1 cellular context compared by ENCODE assay signal in the genomic region with DNA sequence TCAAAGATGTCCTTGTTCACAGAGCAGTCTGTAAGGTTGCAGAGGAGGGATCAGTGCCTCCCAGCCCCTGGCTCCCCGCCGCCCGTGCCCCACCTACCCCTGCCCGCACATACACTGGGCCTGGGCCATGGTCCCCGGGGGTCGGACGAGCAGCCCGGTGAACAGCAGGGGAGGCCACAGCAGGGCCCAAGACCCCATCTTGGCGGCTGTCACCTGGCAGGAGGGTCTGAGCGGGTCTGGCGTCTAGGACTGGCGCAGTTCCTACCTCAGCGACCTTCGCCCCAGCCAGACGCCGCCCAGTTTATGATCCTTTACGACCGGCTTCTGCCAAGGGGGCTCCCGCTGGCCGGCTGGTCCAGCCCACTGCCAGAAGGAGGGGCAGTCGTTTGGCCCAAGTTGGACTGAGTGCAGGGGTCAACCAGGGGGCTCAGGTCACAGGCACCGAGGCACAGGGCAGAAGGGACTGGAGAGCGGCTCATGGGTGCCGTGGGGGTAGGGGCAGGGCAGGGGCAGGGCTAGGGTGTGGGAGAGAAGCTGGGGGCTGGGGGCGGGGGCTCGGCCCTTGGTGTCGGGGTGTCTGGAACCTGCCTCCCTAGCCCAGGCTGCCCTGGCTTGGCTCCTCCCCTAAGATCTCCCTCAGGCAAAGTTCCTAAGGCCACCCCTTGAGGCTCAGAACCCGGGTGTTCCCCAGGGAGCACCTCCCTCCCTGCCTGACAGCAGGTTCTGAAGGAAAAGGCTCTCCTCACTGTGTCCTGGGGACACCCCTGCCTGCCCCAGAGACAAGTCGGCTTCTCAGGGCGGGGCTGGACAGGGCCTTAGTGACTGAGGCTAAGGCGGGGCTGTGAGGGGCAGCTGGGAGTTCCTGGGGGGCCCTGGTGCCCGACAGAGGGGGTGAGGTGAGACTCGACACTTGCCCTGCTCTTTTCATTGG.
TF ChIP-seq lines count a peak whose summit lies in the region.

CDHR5 (minus strand) TSS at position 251 of the 931 bp plus-strand sequence; CDS start at position 198, 53 bp downstream.

TF ChIP-seq in HepG2, 621 proteins besides CTCF, POLR2A, EP300 and RAD21 (continued from another document and continues in another):
- TF ChIP-seq NFYB (CRISPR knock-in tag; IDR thresholded peaks at IDR 0.05) (no peak), ZBTB38 (CRISPR knock-in tag; IDR thresholded peaks at IDR 0.05) (0 out of 2 replicates have a peak, but pooled peaks have one; percentile 4), MBD4 (IDR thresholded peaks at IDR 0.05; ENCODE audit: borderline replicate concordance, low read length) (no peak), CERS6 (CRISPR knock-in tag; IDR thresholded peaks at IDR 0.05) (no peak), ZNF383 (CRISPR knock-in tag; IDR thresholded peaks at IDR 0.05; ENCODE audit: borderline replicate concordance) (no peak), NONO (IDR thresholded peaks at IDR 0.05) (no peak), NONO (CRISPR knock-in tag; conservative IDR thresholded peaks at IDR 0.05) (peak; percentile 48; the same call in 1 of the 2 replicates), U2AF2 (IDR thresholded peaks at IDR 0.05; ENCODE audit: low read depth, low read length) (no peak), TGIF2 (CRISPR knock-in tag; IDR thresholded peaks at IDR 0.05) (no peak), ATF5 (CRISPR knock-in tag; IDR thresholded peaks at IDR 0.05; ENCODE audit: low read depth) (no peak), HNF4G (IDR thresholded peaks at IDR 0.05; ENCODE audit: borderline replicate concordance, low read depth, low read length) (peak; percentile 82), HNF4G (CRISPR knock-in tag; IDR thresholded peaks at IDR 0.05; ENCODE audit: borderline replicate concordance, low read depth) (no peak; the same call in 1 of the 2 replicates), RFX3 (CRISPR knock-in tag; IDR thresholded peaks at IDR 0.05) (no peak), HNRNPK (IDR thresholded peaks at IDR 0.05; ENCODE audit: low read depth, low read length, poor library complexity, severe bottlenecking) (peak; percentile 10), ZMYM2 (CRISPR knock-in tag; IDR thresholded peaks at IDR 0.05) (no peak), FOXP1 (IDR thresholded peaks at IDR 0.05) (no peak), FOXP1 (CRISPR knock-in tag; IDR thresholded peaks at IDR 0.05) (no peak), SAP130 (CRISPR knock-in tag; IDR thresholded peaks at IDR 0.05; ENCODE audit: low read depth) (peak; percentile 42), AKAP8 (CRISPR knock-in tag; IDR thresholded peaks at IDR 0.05) (peak; percentile 99), POLR2G (IDR thresholded peaks at IDR 0.05; ENCODE audit: low read depth, low read length) (peak; percentile 52), REPIN1 (CRISPR knock-in tag; IDR thresholded peaks at IDR 0.05; ENCODE audit: borderline replicate concordance, low read depth) (0 out of 2 replicates have a peak, but pooled peaks have one; percentile 10), NR2C2 (CRISPR knock-in tag; IDR thresholded peaks at IDR 0.05; ENCODE audit: borderline replicate concordance) (peak; percentile 67), ZFP91 (CRISPR knock-in tag; IDR thresholded peaks at IDR 0.05; ENCODE audit: borderline replicate concordance) (peak; percentile 15; the same call in 1 of the 2 replicates), ZNF333 (CRISPR knock-in tag; IDR thresholded peaks at IDR 0.05; ENCODE audit: borderline replicate concordance) (no peak), NFIC (IDR thresholded peaks at IDR 0.05; ENCODE audit: low read length) (no peak), MAZ (IDR thresholded peaks at IDR 0.05; ENCODE audit: borderline replicate concordance, low read depth, low read length) (no peak), MAZ (CRISPR knock-in tag; IDR thresholded peaks at IDR 0.05; ENCODE audit: low read depth) (0 out of 2 replicates have a peak, but pooled peaks have one; percentile 38), ZBTB7A (CRISPR knock-in tag; IDR thresholded peaks at IDR 0.05) (peak; percentile 77; the same call in 1 of the 2 replicates), HNRNPL (IDR thresholded peaks at IDR 0.05; ENCODE audit: low read depth, low read length) (peak; percentile 65; the same call in 1 of the 2 replicates), RNF2 (conservative IDR thresholded peaks at IDR 0.05; ENCODE audit: low read depth) (no peak), ZNF704 (CRISPR knock-in tag; IDR thresholded peaks at IDR 0.05; ENCODE audit: borderline replicate concordance) (no peak), RXRA (CRISPR knock-in tag; IDR thresholded peaks at IDR 0.05) (0 out of 2 replicates have a peak, but pooled peaks have one; percentile 36), ZSCAN21 (CRISPR knock-in tag; IDR thresholded peaks at IDR 0.05; ENCODE audit: borderline replicate concordance) (0 out of 2 replicates have a peak, but pooled peaks have one; percentile 61), ZNF567 (CRISPR knock-in tag; IDR thresholded peaks at IDR 0.05; ENCODE audit: borderline replicate concordance) (no peak), AHDC1 (CRISPR knock-in tag; IDR thresholded peaks at IDR 0.05; ENCODE audit: borderline replicate concordance) (no peak)
- TF ChIP-seq, protein P1, sequence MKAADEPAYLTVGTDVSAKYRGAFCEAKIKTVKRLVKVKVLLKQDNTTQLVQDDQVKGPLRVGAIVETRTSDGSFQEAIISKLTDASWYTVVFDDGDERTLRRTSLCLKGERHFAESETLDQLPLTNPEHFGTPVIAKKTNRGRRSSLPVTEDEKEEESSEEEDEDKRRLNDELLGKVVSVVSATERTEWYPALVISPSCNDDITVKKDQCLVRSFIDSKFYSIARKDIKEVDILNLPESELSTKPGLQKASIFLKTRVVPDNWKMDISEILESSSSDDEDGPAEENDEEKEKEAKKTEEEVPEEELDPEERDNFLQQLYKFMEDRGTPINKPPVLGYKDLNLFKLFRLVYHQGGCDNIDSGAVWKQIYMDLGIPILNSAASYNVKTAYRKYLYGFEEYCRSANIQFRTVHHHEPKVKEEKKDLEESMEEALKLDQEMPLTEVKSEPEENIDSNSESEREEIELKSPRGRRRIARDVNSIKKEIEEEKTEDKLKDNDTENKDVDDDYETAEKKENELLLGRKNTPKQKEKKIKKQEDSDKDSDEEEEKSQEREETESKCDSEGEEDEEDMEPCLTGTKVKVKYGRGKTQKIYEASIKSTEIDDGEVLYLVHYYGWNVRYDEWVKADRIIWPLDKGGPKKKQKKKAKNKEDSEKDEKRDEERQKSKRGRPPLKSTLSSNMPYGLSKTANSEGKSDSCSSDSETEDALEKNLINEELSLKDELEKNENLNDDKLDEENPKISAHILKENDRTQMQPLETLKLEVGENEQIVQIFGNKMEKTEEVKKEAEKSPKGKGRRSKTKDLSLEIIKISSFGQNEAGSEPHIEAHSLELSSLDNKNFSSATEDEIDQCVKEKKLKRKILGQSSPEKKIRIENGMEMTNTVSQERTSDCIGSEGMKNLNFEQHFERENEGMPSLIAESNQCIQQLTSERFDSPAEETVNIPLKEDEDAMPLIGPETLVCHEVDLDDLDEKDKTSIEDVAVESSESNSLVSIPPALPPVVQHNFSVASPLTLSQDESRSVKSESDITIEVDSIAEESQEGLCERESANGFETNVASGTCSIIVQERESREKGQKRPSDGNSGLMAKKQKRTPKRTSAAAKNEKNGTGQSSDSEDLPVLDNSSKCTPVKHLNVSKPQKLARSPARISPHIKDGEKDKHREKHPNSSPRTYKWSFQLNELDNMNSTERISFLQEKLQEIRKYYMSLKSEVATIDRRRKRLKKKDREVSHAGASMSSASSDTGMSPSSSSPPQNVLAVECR (CRISPR knock-in tag; IDR thresholded peaks at IDR 0.05; ENCODE audit: borderline replicate concordance): 0 out of 2 replicates have a peak, but pooled peaks have one; percentile 22
- TF ChIP-seq, protein P2, sequence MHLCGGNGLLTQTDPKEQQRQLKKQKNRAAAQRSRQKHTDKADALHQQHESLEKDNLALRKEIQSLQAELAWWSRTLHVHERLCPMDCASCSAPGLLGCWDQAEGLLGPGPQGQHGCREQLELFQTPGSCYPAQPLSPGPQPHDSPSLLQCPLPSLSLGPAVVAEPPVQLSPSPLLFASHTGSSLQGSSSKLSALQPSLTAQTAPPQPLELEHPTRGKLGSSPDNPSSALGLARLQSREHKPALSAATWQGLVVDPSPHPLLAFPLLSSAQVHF (CRISPR knock-in tag; IDR thresholded peaks at IDR 0.05): no peak
- TF ChIP-seq, protein P3, sequence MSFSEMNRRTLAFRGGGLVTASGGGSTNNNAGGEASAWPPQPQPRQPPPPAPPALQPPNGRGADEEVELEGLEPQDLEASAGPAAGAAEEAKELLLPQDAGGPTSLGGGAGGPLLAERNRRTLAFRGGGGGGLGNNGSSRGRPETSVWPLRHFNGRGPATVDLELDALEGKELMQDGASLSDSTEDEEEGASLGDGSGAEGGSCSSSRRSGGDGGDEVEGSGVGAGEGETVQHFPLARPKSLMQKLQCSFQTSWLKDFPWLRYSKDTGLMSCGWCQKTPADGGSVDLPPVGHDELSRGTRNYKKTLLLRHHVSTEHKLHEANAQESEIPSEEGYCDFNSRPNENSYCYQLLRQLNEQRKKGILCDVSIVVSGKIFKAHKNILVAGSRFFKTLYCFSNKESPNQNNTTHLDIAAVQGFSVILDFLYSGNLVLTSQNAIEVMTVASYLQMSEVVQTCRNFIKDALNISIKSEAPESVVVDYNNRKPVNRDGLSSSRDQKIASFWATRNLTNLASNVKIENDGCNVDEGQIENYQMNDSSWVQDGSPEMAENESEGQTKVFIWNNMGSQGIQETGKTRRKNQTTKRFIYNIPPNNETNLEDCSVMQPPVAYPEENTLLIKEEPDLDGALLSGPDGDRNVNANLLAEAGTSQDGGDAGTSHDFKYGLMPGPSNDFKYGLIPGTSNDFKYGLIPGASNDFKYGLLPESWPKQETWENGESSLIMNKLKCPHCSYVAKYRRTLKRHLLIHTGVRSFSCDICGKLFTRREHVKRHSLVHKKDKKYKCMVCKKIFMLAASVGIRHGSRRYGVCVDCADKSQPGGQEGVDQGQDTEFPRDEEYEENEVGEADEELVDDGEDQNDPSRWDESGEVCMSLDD (CRISPR knock-in tag; IDR thresholded peaks at IDR 0.05; ENCODE audit: borderline replicate concordance): no peak
